In the genomic region with DNA sequence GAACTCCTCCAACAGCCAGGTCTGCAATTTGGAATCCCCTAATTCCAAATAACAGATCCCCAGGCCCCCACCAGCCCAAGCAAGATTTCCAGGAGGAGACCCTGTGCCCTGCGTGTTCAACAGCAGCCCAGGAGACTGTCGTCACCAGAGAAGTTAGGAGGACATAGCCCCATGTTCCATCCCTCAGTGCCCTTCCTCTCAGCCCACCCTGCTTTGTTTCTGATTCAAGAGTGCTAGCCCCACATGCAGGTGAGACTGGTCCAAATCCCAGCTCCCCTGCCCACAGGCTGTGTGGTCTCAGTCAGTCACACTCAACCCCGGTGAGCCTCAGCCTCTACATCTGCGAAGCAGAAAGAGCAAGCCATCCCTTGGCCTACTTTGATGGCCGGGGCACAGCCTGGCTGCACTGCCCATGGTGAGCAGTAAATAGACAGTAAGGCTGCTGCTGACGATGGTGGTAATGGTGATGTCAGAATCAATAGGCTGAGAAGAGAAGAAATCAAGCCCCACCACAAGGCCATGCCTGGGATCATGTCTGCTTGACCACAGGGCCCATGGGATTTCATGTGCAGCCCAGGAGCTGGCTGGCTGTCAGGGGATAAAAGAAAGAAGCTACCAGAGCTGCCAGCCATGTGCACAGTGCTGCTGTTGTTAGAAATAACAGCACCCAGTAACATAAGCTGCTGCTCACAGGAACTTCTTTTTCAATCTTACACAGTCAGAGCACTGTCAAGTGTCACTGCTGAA, we compare ENCODE assay signal across 1 cellular context.
TF ChIP-seq lines count a peak whose summit lies in the region.

No MANE protein-coding gene starts in this region.

TF ChIP-seq in H1, 55 proteins besides CTCF, POLR2A, EP300 and RAD21:
- TF ChIP-seq KDM4A (IDR thresholded peaks at IDR 0.05; ENCODE audit: low read depth, low read length, severe bottlenecking) (no peak), HDAC6 (IDR thresholded peaks at IDR 0.05; ENCODE audit: low read depth, low read length) (no peak), ZNF274 (IDR thresholded peaks at IDR 0.05; ENCODE audit: borderline replicate concordance, extremely low read depth, low read length) (no peak), SIN3A (conservative IDR thresholded peaks at IDR 0.05 in 1 of 2, IDR thresholded peaks at IDR 0.05 in 1 of 2; ENCODE audit: low read depth in 1 of 2, low read length in 2 of 2) (no peak), GABPA (IDR thresholded peaks at IDR 0.05; ENCODE audit: borderline replicate concordance, insufficient read depth, low read length) (no peak), KDM1A (IDR thresholded peaks at IDR 0.05; ENCODE audit: borderline replicate concordance, low read length) (no peak), EGR1 (IDR thresholded peaks at IDR 0.05; ENCODE audit: borderline replicate concordance, low read depth, low read length) (no peak), FOSL1 (IDR thresholded peaks at IDR 0.05; ENCODE audit: insufficient read depth, low read depth, low read length) (no peak), NANOG (IDR thresholded peaks at IDR 0.05; ENCODE audit: insufficient read depth, low read depth, low read length, poor library complexity, severe bottlenecking) (no peak), JUND (IDR thresholded peaks at IDR 0.05; ENCODE audit: low read length) (no peak)
- TF ChIP-seq, protein P1, sequence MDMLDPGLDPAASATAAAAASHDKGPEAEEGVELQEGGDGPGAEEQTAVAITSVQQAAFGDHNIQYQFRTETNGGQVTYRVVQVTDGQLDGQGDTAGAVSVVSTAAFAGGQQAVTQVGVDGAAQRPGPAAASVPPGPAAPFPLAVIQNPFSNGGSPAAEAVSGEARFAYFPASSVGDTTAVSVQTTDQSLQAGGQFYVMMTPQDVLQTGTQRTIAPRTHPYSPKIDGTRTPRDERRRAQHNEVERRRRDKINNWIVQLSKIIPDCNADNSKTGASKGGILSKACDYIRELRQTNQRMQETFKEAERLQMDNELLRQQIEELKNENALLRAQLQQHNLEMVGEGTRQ (IDR thresholded peaks at IDR 0.05; ENCODE audit: low read length) = no peak
- TF ChIP-seq, protein P2, sequence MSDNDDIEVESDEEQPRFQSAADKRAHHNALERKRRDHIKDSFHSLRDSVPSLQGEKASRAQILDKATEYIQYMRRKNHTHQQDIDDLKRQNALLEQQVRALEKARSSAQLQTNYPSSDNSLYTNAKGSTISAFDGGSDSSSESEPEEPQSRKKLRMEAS (IDR thresholded peaks at IDR 0.05) = no peak
TF ChIP-seq in H1: peak in this region for 0.
